1 cellular context compared by ENCODE assay signal in the genomic region with DNA sequence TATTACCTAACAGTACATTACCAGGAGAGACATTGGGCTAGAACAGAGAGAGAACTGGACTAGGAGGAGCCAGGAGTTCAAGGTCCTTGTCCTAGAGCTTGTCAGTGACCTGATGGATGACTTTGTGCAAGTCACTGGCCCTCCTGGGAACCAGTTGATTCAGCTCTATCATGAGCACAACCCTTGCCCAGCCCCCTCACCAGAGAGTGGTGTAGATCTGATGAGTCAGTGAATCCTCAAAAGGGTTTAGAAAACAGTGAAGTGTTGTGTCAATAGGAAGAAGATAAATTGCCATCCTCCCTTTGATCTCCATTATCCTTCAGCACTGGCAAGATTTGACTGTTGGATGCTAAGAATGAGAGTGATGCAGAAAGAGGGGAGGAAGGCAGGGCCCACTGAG.
A peak's percentile ranks its signal among the peaks of the same experiment; 100 is the strongest.
TF ChIP-seq lines count a peak whose summit lies in the region.

No MANE protein-coding gene starts in this region.

TF ChIP-seq in HepG2, 621 proteins besides CTCF, POLR2A, EP300 and RAD21 (continued from another document and continues in another):
- TF ChIP-seq, protein P1, sequence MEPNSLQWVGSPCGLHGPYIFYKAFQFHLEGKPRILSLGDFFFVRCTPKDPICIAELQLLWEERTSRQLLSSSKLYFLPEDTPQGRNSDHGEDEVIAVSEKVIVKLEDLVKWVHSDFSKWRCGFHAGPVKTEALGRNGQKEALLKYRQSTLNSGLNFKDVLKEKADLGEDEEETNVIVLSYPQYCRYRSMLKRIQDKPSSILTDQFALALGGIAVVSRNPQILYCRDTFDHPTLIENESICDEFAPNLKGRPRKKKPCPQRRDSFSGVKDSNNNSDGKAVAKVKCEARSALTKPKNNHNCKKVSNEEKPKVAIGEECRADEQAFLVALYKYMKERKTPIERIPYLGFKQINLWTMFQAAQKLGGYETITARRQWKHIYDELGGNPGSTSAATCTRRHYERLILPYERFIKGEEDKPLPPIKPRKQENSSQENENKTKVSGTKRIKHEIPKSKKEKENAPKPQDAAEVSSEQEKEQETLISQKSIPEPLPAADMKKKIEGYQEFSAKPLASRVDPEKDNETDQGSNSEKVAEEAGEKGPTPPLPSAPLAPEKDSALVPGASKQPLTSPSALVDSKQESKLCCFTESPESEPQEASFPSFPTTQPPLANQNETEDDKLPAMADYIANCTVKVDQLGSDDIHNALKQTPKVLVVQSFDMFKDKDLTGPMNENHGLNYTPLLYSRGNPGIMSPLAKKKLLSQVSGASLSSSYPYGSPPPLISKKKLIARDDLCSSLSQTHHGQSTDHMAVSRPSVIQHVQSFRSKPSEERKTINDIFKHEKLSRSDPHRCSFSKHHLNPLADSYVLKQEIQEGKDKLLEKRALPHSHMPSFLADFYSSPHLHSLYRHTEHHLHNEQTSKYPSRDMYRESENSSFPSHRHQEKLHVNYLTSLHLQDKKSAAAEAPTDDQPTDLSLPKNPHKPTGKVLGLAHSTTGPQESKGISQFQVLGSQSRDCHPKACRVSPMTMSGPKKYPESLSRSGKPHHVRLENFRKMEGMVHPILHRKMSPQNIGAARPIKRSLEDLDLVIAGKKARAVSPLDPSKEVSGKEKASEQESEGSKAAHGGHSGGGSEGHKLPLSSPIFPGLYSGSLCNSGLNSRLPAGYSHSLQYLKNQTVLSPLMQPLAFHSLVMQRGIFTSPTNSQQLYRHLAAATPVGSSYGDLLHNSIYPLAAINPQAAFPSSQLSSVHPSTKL (CRISPR knock-in tag; IDR thresholded peaks at IDR 0.05), result peak; percentile 49
- TF ChIP-seq TBX2 (CRISPR knock-in tag; IDR thresholded peaks at IDR 0.05; ENCODE audit: borderline replicate concordance) (peak; percentile 38; the same call in 1 of the 2 replicates), TBX3 (IDR thresholded peaks at IDR 0.05; ENCODE audit: borderline replicate concordance) (peak; percentile 85), KLF9 (CRISPR knock-in tag; IDR thresholded peaks at IDR 0.05; ENCODE audit: low read depth) (no peak), ZNF547 (CRISPR knock-in tag; IDR thresholded peaks at IDR 0.05) (no peak), NFE2 (CRISPR knock-in tag; IDR thresholded peaks at IDR 0.05) (no peak; the same call in 1 of the 2 replicates), RXRB (CRISPR knock-in tag; IDR thresholded peaks at IDR 0.05; ENCODE audit: borderline replicate concordance) (0 out of 2 replicates have a peak, but pooled peaks have one; percentile 10), SMAD3 (CRISPR knock-in tag; IDR thresholded peaks at IDR 0.05) (no peak), FOXP1 (IDR thresholded peaks at IDR 0.05) (no peak), FOXP1 (CRISPR knock-in tag; IDR thresholded peaks at IDR 0.05) (peak; percentile 48; the same call in 1 of the 2 replicates), EED (CRISPR knock-in tag; IDR thresholded peaks at IDR 0.05) (no peak), ZFY (CRISPR knock-in tag; IDR thresholded peaks at IDR 0.05) (no peak), U2AF2 (IDR thresholded peaks at IDR 0.05; ENCODE audit: low read depth, low read length) (no peak), HOXD1 (CRISPR knock-in tag; IDR thresholded peaks at IDR 0.05) (peak; percentile 97), JUND (CRISPR knock-in tag; IDR thresholded peaks at IDR 0.05) (no peak), SRSF4 (IDR thresholded peaks at IDR 0.05; ENCODE audit: low read depth, low read length, poor library complexity, severe bottlenecking) (no peak), ZNF343 (CRISPR knock-in tag; IDR thresholded peaks at IDR 0.05) (no peak), HCFC1 (IDR thresholded peaks at IDR 0.05; ENCODE audit: low read depth, low read length) (no peak), ZNF549 (CRISPR knock-in tag; IDR thresholded peaks at IDR 0.05) (no peak), TARDBP (CRISPR knock-in tag; IDR thresholded peaks at IDR 0.05) (peak; percentile 48; the same call in 1 of the 2 replicates), HNRNPH1 (optimal IDR thresholded peaks at IDR 0.05; ENCODE audit: low read depth, low read length) (no peak), ZFP36L1 (CRISPR knock-in tag; IDR thresholded peaks at IDR 0.05) (no peak), ZNF605 (CRISPR knock-in tag; IDR thresholded peaks at IDR 0.05) (no peak), ZNF205 (CRISPR knock-in tag; IDR thresholded peaks at IDR 0.05) (no peak), ZMYM3 (CRISPR knock-in tag; IDR thresholded peaks at IDR 0.05) (no peak), RXRA (CRISPR knock-in tag; IDR thresholded peaks at IDR 0.05) (no peak), ZNF569 (CRISPR knock-in tag; IDR thresholded peaks at IDR 0.05; ENCODE audit: borderline replicate concordance) (no peak), ZNF367 (CRISPR knock-in tag; IDR thresholded peaks at IDR 0.05; ENCODE audit: borderline replicate concordance) (no peak), ZNF124 (CRISPR knock-in tag; IDR thresholded peaks at IDR 0.05) (no peak), DNMT1 (CRISPR knock-in tag; IDR thresholded peaks at IDR 0.05) (no peak), PHF8 (CRISPR knock-in tag; IDR thresholded peaks at IDR 0.05) (no peak), MYC (CRISPR knock-in tag; IDR thresholded peaks at IDR 0.05; ENCODE audit: borderline replicate concordance) (no peak), ATF7-NPFF (CRISPR knock-in tag; IDR thresholded peaks at IDR 0.05; ENCODE audit: low read depth) (no peak)
- TF ChIP-seq, protein P2, sequence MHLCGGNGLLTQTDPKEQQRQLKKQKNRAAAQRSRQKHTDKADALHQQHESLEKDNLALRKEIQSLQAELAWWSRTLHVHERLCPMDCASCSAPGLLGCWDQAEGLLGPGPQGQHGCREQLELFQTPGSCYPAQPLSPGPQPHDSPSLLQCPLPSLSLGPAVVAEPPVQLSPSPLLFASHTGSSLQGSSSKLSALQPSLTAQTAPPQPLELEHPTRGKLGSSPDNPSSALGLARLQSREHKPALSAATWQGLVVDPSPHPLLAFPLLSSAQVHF (CRISPR knock-in tag; IDR thresholded peaks at IDR 0.05), result no peak
- TF ChIP-seq, protein P3, sequence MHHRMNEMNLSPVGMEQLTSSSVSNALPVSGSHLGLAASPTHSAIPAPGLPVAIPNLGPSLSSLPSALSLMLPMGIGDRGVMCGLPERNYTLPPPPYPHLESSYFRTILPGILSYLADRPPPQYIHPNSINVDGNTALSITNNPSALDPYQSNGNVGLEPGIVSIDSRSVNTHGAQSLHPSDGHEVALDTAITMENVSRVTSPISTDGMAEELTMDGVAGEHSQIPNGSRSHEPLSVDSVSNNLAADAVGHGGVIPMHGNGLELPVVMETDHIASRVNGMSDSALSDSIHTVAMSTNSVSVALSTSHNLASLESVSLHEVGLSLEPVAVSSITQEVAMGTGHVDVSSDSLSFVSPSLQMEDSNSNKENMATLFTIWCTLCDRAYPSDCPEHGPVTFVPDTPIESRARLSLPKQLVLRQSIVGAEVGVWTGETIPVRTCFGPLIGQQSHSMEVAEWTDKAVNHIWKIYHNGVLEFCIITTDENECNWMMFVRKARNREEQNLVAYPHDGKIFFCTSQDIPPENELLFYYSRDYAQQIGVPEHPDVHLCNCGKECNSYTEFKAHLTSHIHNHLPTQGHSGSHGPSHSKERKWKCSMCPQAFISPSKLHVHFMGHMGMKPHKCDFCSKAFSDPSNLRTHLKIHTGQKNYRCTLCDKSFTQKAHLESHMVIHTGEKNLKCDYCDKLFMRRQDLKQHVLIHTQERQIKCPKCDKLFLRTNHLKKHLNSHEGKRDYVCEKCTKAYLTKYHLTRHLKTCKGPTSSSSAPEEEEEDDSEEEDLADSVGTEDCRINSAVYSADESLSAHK (CRISPR knock-in tag; IDR thresholded peaks at IDR 0.05; ENCODE audit: borderline replicate concordance), result no peak
- TF ChIP-seq, protein P4, sequence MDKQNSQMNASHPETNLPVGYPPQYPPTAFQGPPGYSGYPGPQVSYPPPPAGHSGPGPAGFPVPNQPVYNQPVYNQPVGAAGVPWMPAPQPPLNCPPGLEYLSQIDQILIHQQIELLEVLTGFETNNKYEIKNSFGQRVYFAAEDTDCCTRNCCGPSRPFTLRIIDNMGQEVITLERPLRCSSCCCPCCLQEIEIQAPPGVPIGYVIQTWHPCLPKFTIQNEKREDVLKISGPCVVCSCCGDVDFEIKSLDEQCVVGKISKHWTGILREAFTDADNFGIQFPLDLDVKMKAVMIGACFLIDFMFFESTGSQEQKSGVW (CRISPR knock-in tag; IDR thresholded peaks at IDR 0.05; ENCODE audit: borderline replicate concordance), result no peak
- TF ChIP-seq, protein P5, sequence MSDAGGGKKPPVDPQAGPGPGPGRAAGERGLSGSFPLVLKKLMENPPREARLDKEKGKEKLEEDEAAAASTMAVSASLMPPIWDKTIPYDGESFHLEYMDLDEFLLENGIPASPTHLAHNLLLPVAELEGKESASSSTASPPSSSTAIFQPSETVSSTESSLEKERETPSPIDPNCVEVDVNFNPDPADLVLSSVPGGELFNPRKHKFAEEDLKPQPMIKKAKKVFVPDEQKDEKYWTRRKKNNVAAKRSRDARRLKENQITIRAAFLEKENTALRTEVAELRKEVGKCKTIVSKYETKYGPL (CRISPR knock-in tag; IDR thresholded peaks at IDR 0.05), result no peak
- TF ChIP-seq, protein P6, sequence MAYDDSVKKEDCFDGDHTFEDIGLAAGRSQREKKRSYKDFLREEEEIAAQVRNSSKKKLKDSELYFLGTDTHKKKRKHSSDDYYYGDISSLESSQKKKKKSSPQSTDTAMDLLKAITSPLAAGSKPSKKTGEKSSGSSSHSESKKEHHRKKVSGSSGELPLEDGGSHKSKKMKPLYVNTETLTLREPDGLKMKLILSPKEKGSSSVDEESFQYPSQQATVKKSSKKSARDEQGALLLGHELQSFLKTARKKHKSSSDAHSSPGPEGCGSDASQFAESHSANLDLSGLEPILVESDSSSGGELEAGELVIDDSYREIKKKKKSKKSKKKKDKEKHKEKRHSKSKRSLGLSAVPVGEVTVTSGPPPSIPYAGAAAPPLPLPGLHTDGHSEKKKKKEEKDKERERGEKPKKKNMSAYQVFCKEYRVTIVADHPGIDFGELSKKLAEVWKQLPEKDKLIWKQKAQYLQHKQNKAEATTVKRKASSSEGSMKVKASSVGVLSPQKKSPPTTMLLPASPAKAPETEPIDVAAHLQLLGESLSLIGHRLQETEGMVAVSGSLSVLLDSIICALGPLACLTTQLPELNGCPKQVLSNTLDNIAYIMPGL (CRISPR knock-in tag; IDR thresholded peaks at IDR 0.05; ENCODE audit: borderline replicate concordance in 1 of 2, low read depth in 1 of 2), result no peak
- TF ChIP-seq, protein P7, sequence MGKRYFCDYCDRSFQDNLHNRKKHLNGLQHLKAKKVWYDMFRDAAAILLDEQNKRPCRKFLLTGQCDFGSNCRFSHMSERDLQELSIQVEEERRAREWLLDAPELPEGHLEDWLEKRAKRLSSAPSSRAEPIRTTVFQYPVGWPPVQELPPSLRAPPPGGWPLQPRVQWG (CRISPR knock-in tag; IDR thresholded peaks at IDR 0.05; ENCODE audit: borderline replicate concordance, low read depth), result no peak
- TF ChIP-seq, protein P8, sequence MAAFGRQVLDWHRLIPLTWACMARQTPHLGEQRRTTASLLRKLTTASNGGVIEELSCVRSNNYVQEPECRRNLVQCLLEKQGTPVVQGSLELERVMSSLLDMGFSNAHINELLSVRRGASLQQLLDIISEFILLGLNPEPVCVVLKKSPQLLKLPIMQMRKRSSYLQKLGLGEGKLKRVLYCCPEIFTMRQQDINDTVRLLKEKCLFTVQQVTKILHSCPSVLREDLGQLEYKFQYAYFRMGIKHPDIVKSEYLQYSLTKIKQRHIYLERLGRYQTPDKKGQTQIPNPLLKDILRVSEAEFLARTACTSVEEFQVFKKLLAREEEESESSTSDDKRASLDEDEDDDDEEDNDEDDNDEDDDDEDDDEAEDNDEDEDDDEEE (CRISPR knock-in tag; IDR thresholded peaks at IDR 0.05), result no peak
- TF ChIP-seq, protein P9, sequence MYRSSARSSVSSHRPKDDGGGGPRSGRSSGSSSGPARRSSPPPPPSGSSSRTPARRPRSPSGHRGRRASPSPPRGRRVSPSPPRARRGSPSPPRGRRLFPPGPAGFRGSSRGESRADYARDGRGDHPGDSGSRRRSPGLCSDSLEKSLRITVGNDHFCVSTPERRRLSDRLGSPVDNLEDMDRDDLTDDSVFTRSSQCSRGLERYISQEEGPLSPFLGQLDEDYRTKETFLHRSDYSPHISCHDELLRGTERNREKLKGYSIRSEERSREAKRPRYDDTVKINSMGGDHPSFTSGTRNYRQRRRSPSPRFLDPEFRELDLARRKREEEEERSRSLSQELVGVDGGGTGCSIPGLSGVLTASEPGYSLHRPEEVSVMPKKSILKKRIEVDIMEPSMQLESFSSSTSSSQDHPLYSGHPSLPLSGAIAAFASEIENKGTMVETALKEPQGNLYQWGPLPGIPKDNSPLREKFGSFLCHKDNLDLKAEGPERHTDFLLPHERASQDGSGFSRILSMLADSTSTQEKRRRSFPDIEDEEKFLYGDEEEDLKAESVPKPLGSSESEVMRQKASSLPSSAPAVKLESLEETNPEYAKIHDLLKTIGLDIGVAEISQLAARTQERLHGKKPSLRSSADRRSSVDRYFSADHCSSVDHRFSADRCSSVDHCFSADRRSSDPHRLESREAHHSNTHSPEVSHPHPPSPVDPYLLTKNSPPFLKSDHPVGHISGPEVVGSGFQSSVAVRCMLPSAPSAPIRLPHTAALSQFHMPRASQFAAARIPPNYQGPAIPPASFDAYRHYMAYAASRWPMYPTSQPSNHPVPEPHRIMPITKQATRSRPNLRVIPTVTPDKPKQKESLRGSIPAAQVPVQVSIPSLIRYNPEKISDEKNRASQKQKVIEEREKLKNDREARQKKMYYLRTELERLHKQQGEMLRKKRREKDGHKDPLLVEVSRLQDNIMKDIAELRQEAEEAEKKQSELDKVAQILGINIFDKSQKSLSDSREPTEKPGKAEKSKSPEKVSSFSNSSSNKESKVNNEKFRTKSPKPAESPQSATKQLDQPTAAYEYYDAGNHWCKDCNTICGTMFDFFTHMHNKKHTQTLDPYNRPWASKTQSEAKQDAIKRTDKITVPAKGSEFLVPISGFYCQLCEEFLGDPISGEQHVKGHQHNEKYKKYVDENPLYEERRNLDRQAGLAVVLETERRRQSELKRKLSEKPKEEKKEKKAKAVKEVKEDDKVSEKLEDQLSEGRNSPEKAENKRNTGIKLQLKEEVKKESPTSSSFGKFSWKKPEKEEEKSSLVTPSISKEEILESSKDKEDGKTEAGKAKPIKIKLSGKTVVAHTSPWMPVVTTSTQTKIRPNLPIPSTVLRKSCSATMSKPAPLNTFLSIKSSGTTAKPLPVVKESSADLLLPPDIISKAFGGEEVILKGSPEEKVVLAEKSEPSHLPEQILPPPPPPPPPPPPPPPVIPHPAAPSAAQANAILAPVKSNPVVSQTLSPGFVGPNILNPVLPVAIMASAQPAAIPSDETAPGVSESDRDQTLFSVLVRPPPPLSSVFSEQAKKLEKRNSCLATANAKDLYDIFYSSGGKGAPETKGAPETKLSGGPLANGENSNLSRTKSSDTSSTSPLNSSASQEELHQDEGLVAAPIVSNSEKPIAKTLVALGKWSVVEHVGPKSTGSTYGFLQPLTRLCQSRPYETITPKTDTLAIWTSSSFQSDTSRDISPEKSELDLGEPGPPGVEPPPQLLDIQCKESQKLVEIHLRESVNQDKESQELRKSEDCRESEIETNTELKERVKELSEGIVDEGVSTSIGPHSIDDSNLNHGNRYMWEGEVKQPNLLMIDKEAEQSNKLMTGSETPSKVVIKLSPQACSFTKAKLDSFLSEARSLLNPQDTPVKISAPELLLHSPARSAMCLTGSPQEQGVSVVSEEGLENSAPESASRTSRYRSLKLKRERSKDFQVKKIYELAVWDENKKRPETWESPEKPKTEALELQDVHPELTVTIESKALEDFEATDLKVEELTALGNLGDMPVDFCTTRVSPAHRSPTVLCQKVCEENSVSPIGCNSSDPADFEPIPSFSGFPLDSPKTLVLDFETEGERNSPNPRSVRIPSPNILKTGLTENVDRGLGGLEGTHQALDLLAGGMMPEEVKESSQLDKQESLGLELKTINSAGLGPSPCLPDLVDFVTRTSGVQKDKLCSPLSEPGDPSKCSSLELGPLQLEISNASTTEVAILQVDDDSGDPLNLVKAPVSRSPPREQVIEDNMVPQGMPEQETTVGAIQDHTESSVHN (CRISPR knock-in tag; IDR thresholded peaks at IDR 0.05), result no peak
